1 cellular context compared by ENCODE assay signal in the genomic region with DNA sequence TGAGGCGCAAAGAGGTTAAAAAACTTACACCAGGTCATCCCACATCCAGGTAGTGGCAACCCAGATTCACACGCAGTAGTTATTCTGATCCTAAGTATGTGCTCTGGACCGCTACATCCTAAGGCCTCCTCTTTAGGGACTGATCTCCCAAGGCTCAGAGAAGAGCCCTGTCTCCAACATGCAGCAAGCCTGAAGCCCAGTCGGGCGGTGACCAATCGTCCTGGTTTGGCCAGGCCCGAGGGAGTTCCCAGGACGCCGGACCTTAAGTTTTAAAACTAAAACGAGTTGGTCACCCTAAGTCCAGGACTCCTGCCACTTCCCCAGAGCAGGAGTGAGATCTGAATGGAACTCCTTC.
A peak's percentile ranks its signal among the peaks of the same experiment; 100 is the strongest.
TF ChIP-seq lines count a peak whose summit lies in the region.

No MANE protein-coding gene starts in this region.

TF ChIP-seq in K562, 482 proteins besides CTCF, POLR2A, EP300 and RAD21:
- TF ChIP-seq CREB1 (IDR thresholded peaks at IDR 0.05) (no peak), CREB1 (CRISPR knock-in tag; IDR thresholded peaks at IDR 0.05) (no peak), FOXA3 (CRISPR knock-in tag; conservative IDR thresholded peaks at IDR 0.05 in 1 of 2, IDR thresholded peaks at IDR 0.05 in 1 of 2) (no peak), ZNF324 (CRISPR knock-in tag; IDR thresholded peaks at IDR 0.05) (no peak)
- TF ChIP-seq, protein P1, sequence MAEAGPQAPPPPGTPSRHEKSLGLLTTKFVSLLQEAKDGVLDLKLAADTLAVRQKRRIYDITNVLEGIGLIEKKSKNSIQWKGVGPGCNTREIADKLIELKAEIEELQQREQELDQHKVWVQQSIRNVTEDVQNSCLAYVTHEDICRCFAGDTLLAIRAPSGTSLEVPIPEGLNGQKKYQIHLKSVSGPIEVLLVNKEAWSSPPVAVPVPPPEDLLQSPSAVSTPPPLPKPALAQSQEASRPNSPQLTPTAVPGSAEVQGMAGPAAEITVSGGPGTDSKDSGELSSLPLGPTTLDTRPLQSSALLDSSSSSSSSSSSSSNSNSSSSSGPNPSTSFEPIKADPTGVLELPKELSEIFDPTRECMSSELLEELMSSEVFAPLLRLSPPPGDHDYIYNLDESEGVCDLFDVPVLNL (CRISPR knock-in tag; IDR thresholded peaks at IDR 0.05; ENCODE audit: low read depth) = 0 out of 2 replicates have a peak, but pooled peaks have one; percentile 4
- TF ChIP-seq, protein P2, sequence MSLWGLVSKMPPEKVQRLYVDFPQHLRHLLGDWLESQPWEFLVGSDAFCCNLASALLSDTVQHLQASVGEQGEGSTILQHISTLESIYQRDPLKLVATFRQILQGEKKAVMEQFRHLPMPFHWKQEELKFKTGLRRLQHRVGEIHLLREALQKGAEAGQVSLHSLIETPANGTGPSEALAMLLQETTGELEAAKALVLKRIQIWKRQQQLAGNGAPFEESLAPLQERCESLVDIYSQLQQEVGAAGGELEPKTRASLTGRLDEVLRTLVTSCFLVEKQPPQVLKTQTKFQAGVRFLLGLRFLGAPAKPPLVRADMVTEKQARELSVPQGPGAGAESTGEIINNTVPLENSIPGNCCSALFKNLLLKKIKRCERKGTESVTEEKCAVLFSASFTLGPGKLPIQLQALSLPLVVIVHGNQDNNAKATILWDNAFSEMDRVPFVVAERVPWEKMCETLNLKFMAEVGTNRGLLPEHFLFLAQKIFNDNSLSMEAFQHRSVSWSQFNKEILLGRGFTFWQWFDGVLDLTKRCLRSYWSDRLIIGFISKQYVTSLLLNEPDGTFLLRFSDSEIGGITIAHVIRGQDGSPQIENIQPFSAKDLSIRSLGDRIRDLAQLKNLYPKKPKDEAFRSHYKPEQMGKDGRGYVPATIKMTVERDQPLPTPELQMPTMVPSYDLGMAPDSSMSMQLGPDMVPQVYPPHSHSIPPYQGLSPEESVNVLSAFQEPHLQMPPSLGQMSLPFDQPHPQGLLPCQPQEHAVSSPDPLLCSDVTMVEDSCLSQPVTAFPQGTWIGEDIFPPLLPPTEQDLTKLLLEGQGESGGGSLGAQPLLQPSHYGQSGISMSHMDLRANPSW (CRISPR knock-in tag; IDR thresholded peaks at IDR 0.05) = 0 out of 2 replicates have a peak, but pooled peaks have one; percentile 68
TF ChIP-seq in K562: peak in this region for 2.
